Comparison of ENCODE assay signal across 8 cellular contexts in genomic region chr2:69797836-69798465, GRCh38.
DNase-seq lines count a peak whose midpoint lies in the region; ATAC-seq and TF ChIP-seq lines count a peak whose summit lies in the region.

No MANE protein-coding gene starts in this region.

- no peaks in the 10 kb centered on the region for H3K79me2 ChIP-seq in KMS-11 (ENCODE audit: insufficient read depth, low read depth)

- TF ChIP-seq POLR2A in GM18505 (IDR thresholded peaks at IDR 0.05; ENCODE audit: borderline replicate concordance, extremely low read depth, insufficient read depth, insufficient read length) = no peak

- peak overlapping the region; percentile 92 to 99 (median 95) for H3K27ac Mint-ChIP-seq in nephron

- ATAC-seq in HG03025 (IDR thresholded peaks at IDR 0.05; ENCODE audit: low FRiP score, unreplicated experiment) (no peak), GM18505 (IDR thresholded peaks at IDR 0.05; ENCODE audit: unreplicated experiment) (no peak), GM21367 (IDR thresholded peaks at IDR 0.05; ENCODE audit: unreplicated experiment) (no peak)

- H4K20me1 ChIP-seq in KMS-11 (ENCODE audit: insufficient read depth) = no peaks in the 10 kb centered on the region

- H3K27me3 Mint-ChIP-seq in nephron (ENCODE audit: low read depth) = no peaks in the 10 kb centered on the region

- peaks cover 48% of the 10 kb centered on the region for H3K4me1 Mint-ChIP-seq in nephron

- in situ Hi-C loops in ACHN (cut with HindIII; ENCODE audit: low pct_ligation_motif_present, low pct_unique_long_range_greater_than_20kb, low sequenced_read_pairs) = no loop called here

- H3K9me3 Mint-ChIP-seq in nephron = no peaks in the 10 kb centered on the region

- peak overlapping the region; percentile 80 to 85 (median 83) for H3K4me3 Mint-ChIP-seq in nephron

- H3K4me3 ChIP-seq in KMS-11 (IDR thresholded peaks at IDR 0.05; ENCODE audit: insufficient read depth, low read depth, low read length) (peak overlapping the region; percentile 71), duodenal mucosa (ENCODE audit: low read depth in 1 of 2, low read length in 2 of 2) (peak overlapping the region; percentile 38 to 44)

- peak overlapping the region; percentile 54; the same call in 1 of the 2 replicates for H2AFZ ChIP-seq in KMS-11 (ENCODE audit: low read depth)

- peak; percentile 47 for DNase-seq in ACHN
- DNase-seq in activated naive CD4-positive, alpha-beta T cell treated with anti-CD3 and anti-CD28 coated beads, Interleukin-2, amount 50 U/mL, for 16 hours = no peak

- H3K27me3 ChIP-seq in KMS-11 (ENCODE audit: insufficient read depth, low read depth) (no peaks in the 10 kb centered on the region), duodenal mucosa (ENCODE audit: control insufficient read depth in 1 of 2, insufficient read depth in 2 of 2, low read length in 2 of 2) (no peaks in the 10 kb centered on the region)

- H3K4me1 ChIP-seq in KMS-11 (ENCODE audit: low read depth, poor library complexity, severe bottlenecking) (peaks cover 51% of the 10 kb centered on the region), duodenal mucosa (ENCODE audit: control insufficient read depth in 1 of 2, insufficient read depth in 2 of 2, low read length in 2 of 2) (peaks cover 39 to 48% of the 10 kb centered on the region in 2 donors)

- H3K36me3 ChIP-seq in KMS-11 (ENCODE audit: insufficient read depth) = no peaks in the 10 kb centered on the region
- peaks cover 8 to 33% of the 10 kb centered on the region in 2 donors for H3K36me3 ChIP-seq in duodenal mucosa (ENCODE audit: control insufficient read depth in 1 of 2, insufficient read depth in 2 of 2, low read length in 2 of 2)

- peak overlapping the region; percentile 76 for H3K27ac ChIP-seq in KMS-11
- H3K27ac ChIP-seq in duodenal mucosa (ENCODE audit: low read depth, low read length) = peak overlapping the region; percentile 17

- no peaks in the 10 kb centered on the region for H3K9me3 ChIP-seq in duodenal mucosa (ENCODE audit: control insufficient read depth in 1 of 2, low read length in 2 of 2)

- peaks cover 6% of the 10 kb centered on the region for H3K36me3 Mint-ChIP-seq in nephron (ENCODE audit: low read depth)

- peak overlapping the region; percentile 87 for H3K4me2 ChIP-seq in KMS-11

- H3K9ac ChIP-seq in KMS-11 (peak overlapping the region; percentile 39; the same call in 1 of the 2 replicates), duodenal mucosa (ENCODE audit: low read depth in 1 of 2, low read length in 2 of 2) (peak overlapping the region in 1 of 2 donors; percentile 35)

- TF ChIP-seq CTCF in KMS-11 (conservative IDR thresholded peaks at IDR 0.05; ENCODE audit: low read depth, low read length) = no peak
- TF ChIP-seq CTCF in nephron (IDR thresholded peaks at IDR 0.05; ENCODE audit: unreplicated experiment in 3 of 3) = no peak
